In genomic region chr11:80086496-80087055, GRCh38 we compare ENCODE assay signal across 17 cellular contexts.
DNase-seq lines count a peak whose midpoint lies in the region; ATAC-seq and TF ChIP-seq lines count a peak whose summit lies in the region.
"Had no signal": no experiment of that assay in that cellular context is flagged by ENCODE, and none has a peak within 500 bp of the region (broad histone marks: within the 10 kb centered on the region; RNA-seq: fewer than 3 reads in every experiment).

No MANE protein-coding gene starts in this region.

- no peaks in the 10 kb centered on the region for H3K36me3 ChIP-seq in osteoblast (ENCODE audit: insufficient read depth, low read length)
- H3K36me3 ChIP-seq in upper lobe of left lung = no peaks in the 10 kb centered on the region
- H3K36me3 ChIP-seq: HAP-1 had no signal

- peaks cover 13% of the 10 kb centered on the region for H3K4me1 Mint-ChIP-seq in nephron

- TF ChIP-seq POLR2A in upper lobe of left lung (IDR thresholded peaks at IDR 0.05) = no peak

- H3K27me3 ChIP-seq in osteoblast (ENCODE audit: insufficient read depth, low read length) (no peaks in the 10 kb centered on the region), upper lobe of left lung (no peaks in the 10 kb centered on the region)

- H3K9me3 ChIP-seq in osteoblast (ENCODE audit: low read depth, low read length) = no peaks in the 10 kb centered on the region
- H3K9me3 ChIP-seq in upper lobe of left lung = no peaks in the 10 kb centered on the region
- H3K9me3 ChIP-seq: Caco-2, HAP-1 had no signal

- H3K27me3 Mint-ChIP-seq in nephron (ENCODE audit: low read depth) = no peaks in the 10 kb centered on the region
- H3K27me3 Mint-ChIP-seq: CD4-positive, alpha-beta T cell had no signal

- no peak overlapping the region for H2AFZ ChIP-seq in osteoblast (ENCODE audit: low read length)
- H2AFZ ChIP-seq: GM23248 had no signal

- peak overlapping the region; percentile 50 to 85 (median 82) for H3K27ac Mint-ChIP-seq in nephron
- H3K27ac Mint-ChIP-seq: CD4-positive, alpha-beta T cell had no signal

- H3K4me3 ChIP-seq in epithelial cell of proximal tubule (ENCODE audit: low read depth, low read length) (no peak overlapping the region), osteoblast (ENCODE audit: insufficient read depth, low read length) (no peak overlapping the region), upper lobe of left lung (no peak overlapping the region)
- H3K4me3 ChIP-seq: GM23248, HAP-1 had no signal

- no peak overlapping the region for H3K4me3 Mint-ChIP-seq in nephron
- H3K4me3 Mint-ChIP-seq: CD4-positive, alpha-beta T cell had no signal

- TF ChIP-seq CTCF in epithelial cell of proximal tubule (conservative IDR thresholded peaks at IDR 0.05; ENCODE audit: low read depth, low read length) (no peak), nephron (IDR thresholded peaks at IDR 0.05; ENCODE audit: unreplicated experiment in 3 of 3) (no peak), osteoblast (IDR thresholded peaks at IDR 0.05; ENCODE audit: extremely low read depth, low read depth, low read length) (no peak), upper lobe of left lung (IDR thresholded peaks at IDR 0.05) (no peak)

- no peaks in the 10 kb centered on the region for H3K36me3 Mint-ChIP-seq in nephron (ENCODE audit: low read depth)

- H3K4me1 ChIP-seq in osteoblast (ENCODE audit: insufficient read depth, low read length) (no peaks in the 10 kb centered on the region), upper lobe of left lung (no peaks in the 10 kb centered on the region)
- H3K4me1 ChIP-seq: Caco-2, HAP-1 had no signal

- peak; percentile 55 for DNase-seq in epithelial cell of proximal tubule (ENCODE audit: low read depth)
- DNase-seq in left colon = no peak
- DNase-seq in osteoblast (ENCODE audit: insufficient read length, low spot score, missing footprints) = no peak
- no peak for DNase-seq in upper lobe of left lung
- DNase-seq in T-helper 1 cell = no peak
- no peak for DNase-seq in DMS 273 (lab: John Stamatoyannopoulos, UW; ENCODE audit: unreplicated experiment)
- DNase-seq: AML-193; Caco-2; CD4-positive, alpha-beta T cell; DMS153; DMS79; GDM1; GM23248 had no signal

- no peaks in the 10 kb centered on the region for H3K9me3 Mint-ChIP-seq in nephron

- no peaks in the 10 kb centered on the region for H4K20me1 ChIP-seq in osteoblast (ENCODE audit: insufficient read depth, low read length)

- 53 to 67% methylated on average over 1 of the region's 1 CpG for WGBS in upper lobe of left lung, 2 donors

- ATAC-seq in left colon (peak; percentile 94), upper lobe of left lung (ENCODE audit: low FRiP score in 2 of 2) (no peak)

- TF ChIP-seq EP300 in upper lobe of left lung (IDR thresholded peaks at IDR 0.05) = no peak

- H3K79me2 ChIP-seq in osteoblast (ENCODE audit: insufficient read depth, low read length) = no peaks in the 10 kb centered on the region

- H3K4me2 ChIP-seq in osteoblast (ENCODE audit: insufficient read depth, low read length) = no peak overlapping the region

- H3K27ac ChIP-seq in osteoblast (ENCODE audit: low read depth, low read length) (no peak overlapping the region), upper lobe of left lung (no peak overlapping the region)
- H3K27ac ChIP-seq: C4-2B, GM23248, HL-60 had no signal

- intact Hi-C loops in left colon (cut with DNase I, micrococcal nuclease) = no loop called here
